8 cellular contexts compared by ENCODE assay signal in genomic region chr2:232875256-232876070, GRCh38. TPM values are rescaled to one million over a fixed set of nuclear protein-coding genes. Genes with fewer than 3 reads are reported as not detected.
DNase-seq lines count a peak whose midpoint lies in the region; ATAC-seq and TF ChIP-seq lines count a peak whose summit lies in the region.

No MANE protein-coding gene starts in this region.

- H4K20me1 ChIP-seq in PC-3 (ENCODE audit: low read length), result no peaks in the 10 kb centered on the region

- H3K36me3 ChIP-seq in PC-3 (ENCODE audit: low read depth, low read length), result no peaks in the 10 kb centered on the region; the same call in 1 of the 2 replicates

- intact Hi-C loops in PC-3 (cut with micrococcal nuclease) (loop anchor here (1.0 to 10.0 kb wide), 4 partner anchors 51 to 376 kb away; partner anchors contain the start of gene ATG16L1), posterior cingulate gyrus (cut with DNase I) (no loop called here)

- BruUV-seq in PC-3 (replicated peaks; lab: Mats Ljungman, UMichigan), result TSS peak; percentile 31

- H2AFZ ChIP-seq in PC-3 (ENCODE audit: low read length), result peak overlapping the region; percentile 77

- H3K27me3 ChIP-seq in PC-3 (ENCODE audit: low read length), result no peaks in the 10 kb centered on the region

- H3K79me2 ChIP-seq in PC-3 (ENCODE audit: low read length), result peaks cover 38% of the 10 kb centered on the region

- POLR2A ChIA-PET in PC-3 (lab: Charles Lee; ENCODE audit: unreplicated experiment), result interaction anchor here (0.5 to 0.6 kb wide), 2 partner anchors 55 to 1528 kb away, joined by 9 read pairs; no protein-coding TSS in a partner anchor

- H3K9me3 ChIP-seq in PC-3 (ENCODE audit: low read length), result no peaks in the 10 kb centered on the region

- H3K27ac ChIP-seq in PC-3 (ENCODE audit: low read length), result no peak overlapping the region

- H3K4me3 ChIP-seq in GM12865 (ENCODE audit: low read depth, low read length) (peak overlapping the region; percentile 29), PC-3 (ENCODE audit: low read length) (peak overlapping the region; percentile 85)

- peak overlapping the region; percentile 97 for H3K4me2 ChIP-seq in PC-3 (ENCODE audit: low read length)

- TF ChIP-seq CTCF in GM12865 (IDR thresholded peaks at IDR 0.05; ENCODE audit: insufficient read depth, low read depth, low read length, missing control alignments), result no peak
- 0 out of 2 replicates have a peak, but pooled peaks have one; percentile 27 for TF ChIP-seq CTCF in PC-3 (conservative IDR thresholded peaks at IDR 0.05; ENCODE audit: low read depth, low read length)

- peaks cover 17% of the 10 kb centered on the region for H3K4me1 ChIP-seq in PC-3 (ENCODE audit: insufficient read depth, low read length)

- DNase-seq in GM12865 (ENCODE audit: low read depth) (no peak), PC-3 (peak; percentile 30), germinal center (ENCODE audit: low spot score) (peak; percentile 17), posterior cingulate gyrus (peak in 8 of 10 donors; percentile 51 to 95 (median 74)), RPMI8226 (no peak), middle frontal gyrus (ENCODE audit: extremely low spot score, low spot score) (no peak)

- CTCF ChIA-PET in PC-3 (lab: Charles Lee), result no interaction called here

- peak overlapping the region; percentile 70 for H3K9ac ChIP-seq in PC-3 (ENCODE audit: low read length)

- H3K9me2 ChIP-seq in PC-3 (replicated peaks; ENCODE audit: low read length), result no peaks in the 10 kb centered on the region

- ATAC-seq in PC-3, result peak; percentile 20
- ATAC-seq in GM18873 (IDR thresholded peaks at IDR 0.05; ENCODE audit: low FRiP score, unreplicated experiment), result no peak
- no peak for ATAC-seq in HG02852 (IDR thresholded peaks at IDR 0.05; ENCODE audit: unreplicated experiment)

- no peaks in the 10 kb centered on the region for H3F3A ChIP-seq in PC-3 (ENCODE audit: low read length, unreplicated experiment)

RNA-seq across cellular contexts. Expression of gene SNORC, which starts 5.4 kb away (rescaled TPM):
- 11.1 and 14.3 TPM in 2 replicates for total RNA-seq in PC-3 (2014; rRNA removed)

Comparison
In these comparisons a context has a peak if more than half of its experiments do, and no peak if none do; other contexts are left out.
1. DNase-seq: peak in PC-3 (single experiment), germinal center (single experiment) and posterior cingulate gyrus (8 of 10); none in GM12865 (single experiment), RPMI8226 (single experiment) and middle frontal gyrus (single experiment).